In genomic region chr3:38003371-38003816, GRCh38 we compare ENCODE assay signal across 8 cellular contexts. TPM values are rescaled to one million over a fixed set of nuclear protein-coding genes. Genes with fewer than 3 reads are reported as not detected.
A peak's percentile ranks its signal among the peaks of the same experiment; 100 is the strongest.
DNase-seq lines count a peak whose midpoint lies in the region; ATAC-seq and TF ChIP-seq lines count a peak whose summit lies in the region.

No MANE protein-coding gene starts in this region.

- POLR2A ChIA-PET in naive thymus-derived CD4-positive, alpha-beta T cell (lab: Charles Lee), result interaction anchor here (0.6 to 1.4 kb wide), 4 partner anchors 27 to 455 kb away, joined by 3 to 5 read pairs (median 4); partner anchors contain the start of gene DLEC1

- H3K27me3 ChIP-seq in esophagus squamous epithelium, result no peaks in the 10 kb centered on the region
- no peaks in the 10 kb centered on the region for H3K27me3 ChIP-seq in naive thymus-derived CD4-positive, alpha-beta T cell (ENCODE audit: control insufficient read depth in 2 of 2, insufficient read depth in 2 of 2, low read length in 2 of 2)
- H3K27me3 ChIP-seq in tibial nerve, result no peaks in the 10 kb centered on the region

- TF ChIP-seq CTCF in GM12873 (IDR thresholded peaks at IDR 0.05; ENCODE audit: insufficient read depth, low read depth, low read length, missing control alignments), result peak; percentile 95
- peak; percentile 63 to 87 (median 74) for TF ChIP-seq CTCF in esophagus squamous epithelium (IDR thresholded peaks at IDR 0.05)
- TF ChIP-seq CTCF in tibial nerve (IDR thresholded peaks at IDR 0.05), result peak; percentile 76 to 92 (median 84)

- no peaks in the 10 kb centered on the region for H3K9me3 Mint-ChIP-seq in activated T-cell treated with anti-CD3 and anti-CD28 coated beads, Interleukin-2, amount 50 U/mL, for 24 hours
- H3K9me3 Mint-ChIP-seq in naive thymus-derived CD4-positive, alpha-beta T cell, result no peaks in the 10 kb centered on the region

- ATAC-seq in naive thymus-derived CD4-positive, alpha-beta T cell, result peak; percentile 58

- peak overlapping the region in 2 of 4 donors; percentile 55 to 66 for H3K27ac ChIP-seq in esophagus squamous epithelium
- H3K27ac ChIP-seq in naive thymus-derived CD4-positive, alpha-beta T cell (ENCODE audit: low read depth, low read length), result no peak overlapping the region
- peak overlapping the region; percentile 68 to 87 (median 74) for H3K27ac ChIP-seq in tibial nerve

- H3K9me3 ChIP-seq in esophagus squamous epithelium, result no peaks in the 10 kb centered on the region
- no peaks in the 10 kb centered on the region for H3K9me3 ChIP-seq in naive thymus-derived CD4-positive, alpha-beta T cell (ENCODE audit: control insufficient read depth in 2 of 3, low read length in 3 of 3)
- no peaks in the 10 kb centered on the region for H3K9me3 ChIP-seq in tibial nerve

- WGBS in esophagus squamous epithelium, 2 donors, result 56 to 57% methylated on average over 6 of the region's 7 CpGs
- WGBS in tibial nerve, 2 donors, result 15 to 26% methylated on average over 7 of the region's 7 CpGs

- intact Hi-C loops in esophagus squamous epithelium (cut with DNase I), result no loop called here
- intact Hi-C loops in naive thymus-derived CD4-positive, alpha-beta T cell (cut with micrococcal nuclease), result loop anchor here (1.0 kb wide), 2 partner anchors 29 to 148 kb away; no protein-coding TSS in a partner anchor

- peaks cover 84% of the 10 kb centered on the region for H3K36me3 Mint-ChIP-seq in activated T-cell treated with anti-CD3 and anti-CD28 coated beads, Interleukin-2, amount 50 U/mL, for 24 hours (ENCODE audit: low read depth)
- H3K36me3 Mint-ChIP-seq in naive thymus-derived CD4-positive, alpha-beta T cell, result peaks cover 0 to 24% (median 4%) of the 10 kb centered on the region in 5 donors

- TF ChIP-seq EP300 in tibial nerve (IDR thresholded peaks at IDR 0.05), result peak in 1 of 2 donors; percentile 20

- no peak overlapping the region for H3K4me3 Mint-ChIP-seq in activated T-cell treated with anti-CD3 and anti-CD28 coated beads, Interleukin-2, amount 50 U/mL, for 24 hours
- no peak overlapping the region for H3K4me3 Mint-ChIP-seq in naive thymus-derived CD4-positive, alpha-beta T cell

- H3K36me3 ChIP-seq in esophagus squamous epithelium (peaks cover 0 to 64% (median 5%) of the 10 kb centered on the region in 3 donors), tibial nerve (peaks cover 0 to 49% (median 0%) of the 10 kb centered on the region in 3 donors)
- H3K36me3 ChIP-seq in naive thymus-derived CD4-positive, alpha-beta T cell (ENCODE audit: control insufficient read depth in 2 of 3, insufficient read depth in 3 of 3, low read length in 3 of 3), result peaks cover 0 to 88% (median 4%) of the 10 kb centered on the region in 3 experiments

- H3K4me1 Mint-ChIP-seq in activated T-cell treated with anti-CD3 and anti-CD28 coated beads, Interleukin-2, amount 50 U/mL, for 24 hours (ENCODE audit: low read depth), result peaks cover 28% of the 10 kb centered on the region
- H3K4me1 Mint-ChIP-seq in naive thymus-derived CD4-positive, alpha-beta T cell, result peaks cover 23 to 37% (median 30%) of the 10 kb centered on the region in 7 donors

- TF ChIP-seq POLR2A in esophagus squamous epithelium (IDR thresholded peaks at IDR 0.05) (no peak), tibial nerve (IDR thresholded peaks at IDR 0.05) (no peak)

- H3K4me1 ChIP-seq in esophagus squamous epithelium, result peaks cover 8 to 39% (median 12%) of the 10 kb centered on the region in 3 donors
- peaks cover 3 to 4% of the 10 kb centered on the region in 2 donors for H3K4me1 ChIP-seq in naive thymus-derived CD4-positive, alpha-beta T cell (ENCODE audit: control insufficient read depth in 2 of 2, insufficient read depth in 2 of 2, low read length in 2 of 2)
- H3K4me1 ChIP-seq in tibial nerve, result peaks cover 0 to 47% (median 37%) of the 10 kb centered on the region in 4 donors

- CTCF ChIA-PET in naive thymus-derived CD4-positive, alpha-beta T cell (lab: Charles Lee), result interaction anchor here (0.6 to 2.3 kb wide), 9 partner anchors 9 to 196 kb away, joined by 3 to 32 read pairs (median 5); partner anchors contain the start of gene DLEC1

- no peaks in the 10 kb centered on the region for H3K27me3 Mint-ChIP-seq in activated T-cell treated with anti-CD3 and anti-CD28 coated beads, Interleukin-2, amount 50 U/mL, for 24 hours
- no peaks in the 10 kb centered on the region for H3K27me3 Mint-ChIP-seq in naive thymus-derived CD4-positive, alpha-beta T cell

- peak overlapping the region; percentile 48 for H3K27ac Mint-ChIP-seq in activated T-cell treated with anti-CD3 and anti-CD28 coated beads, Interleukin-2, amount 50 U/mL, for 24 hours
- peak overlapping the region in 6 of 9 donors; percentile 46 to 90 (median 70) for H3K27ac Mint-ChIP-seq in naive thymus-derived CD4-positive, alpha-beta T cell

- H3K4me3 ChIP-seq in esophagus squamous epithelium (no peak overlapping the region), tibial nerve (no peak overlapping the region)
- H3K4me3 ChIP-seq in naive thymus-derived CD4-positive, alpha-beta T cell (ENCODE audit: low read length), result no peak overlapping the region

- peak; percentile 30 for DNase-seq in NAMALWA (ENCODE audit: low spot score)
- peak; percentile 77 for DNase-seq in activated T-cell treated with anti-CD3 and anti-CD28 coated beads, Interleukin-2, amount 50 U/mL, for 24 hours
- DNase-seq in esophagus squamous epithelium (lab: John Stamatoyannopoulos, UW), result no peak
- peak; percentile 39 to 73 (median 57) for DNase-seq in naive thymus-derived CD4-positive, alpha-beta T cell
- peak; percentile 56 to 66 for DNase-seq in tibial nerve (ENCODE audit: low spot score in 2 of 2)
- no peak for DNase-seq in OCI-M2 (lab: John Stamatoyannopoulos, UW; ENCODE audit: unreplicated experiment)
- DNase-seq in NCI-H1417 treated with DMSO at 0.1 percent for 48 hours (lab: John Stamatoyannopoulos, UW), result no peak

RNA-seq across cellular contexts. Expression of gene VILL, which starts 12.8 kb away (rescaled TPM):
- total RNA-seq in esophagus squamous epithelium (10 to 100 TPM in 1 of 4 donors, 1 to 10 TPM in 3; 5.5 to 13.0 (median 6.1) TPM), tibial nerve (10 to 100 TPM; 13.6 to 16.5 (median 15.3) TPM)
- 10 to 100 TPM; 22.4 to 43.3 (median 29.5) TPM for total RNA-seq in naive thymus-derived CD4-positive, alpha-beta T cell
- polyA plus RNA-seq in naive thymus-derived CD4-positive, alpha-beta T cell, result 10 to 100 TPM; 15.7 to 28.9 TPM

RNA-seq across cellular contexts. Expression of gene PLCD1, which starts 26.0 kb away (rescaled TPM):
- total RNA-seq in esophagus squamous epithelium (10 to 100 TPM; 24.2 to 37.9 (median 35.0) TPM), tibial nerve (10 to 100 TPM; 43.8 to 48.6 (median 48.0) TPM)
- 10 to 100 TPM; 18.4 to 44.0 (median 41.3) TPM for total RNA-seq in naive thymus-derived CD4-positive, alpha-beta T cell
- 10 to 100 TPM; 13.1 to 26.3 TPM for polyA plus RNA-seq in naive thymus-derived CD4-positive, alpha-beta T cell

RNA-seq across cellular contexts. Expression of gene DLEC1, which starts 35.6 kb away (rescaled TPM):
- total RNA-seq in esophagus squamous epithelium (under 1 TPM in 1 of 4 donors, not detected in 3; 0.19 TPM), tibial nerve (10 to 100 TPM in 1 of 4 donors, 1 to 10 TPM in 3; 3.7 to 96.0 (median 7.1) TPM)
- total RNA-seq in naive thymus-derived CD4-positive, alpha-beta T cell, result 1 to 10 TPM; 1.5 to 9.4 (median 7.5) TPM
- polyA plus RNA-seq in naive thymus-derived CD4-positive, alpha-beta T cell, result under 1 TPM; 0.41 to 0.73 TPM

Comparison
In these comparisons a context has a peak if more than half of its experiments do, and no peak if none do; other contexts are left out.
1. DNase-seq: peak in NAMALWA (single experiment), activated T-cell treated with anti-CD3 and anti-CD28 coated beads, Interleukin-2, amount 50 U/mL, for 24 hours (single experiment), naive thymus-derived CD4-positive, alpha-beta T cell (9 of 9) and tibial nerve (2 of 2); none in esophagus squamous epithelium (single experiment), OCI-M2 (single experiment) and NCI-H1417 treated with DMSO at 0.1 percent for 48 hours (single experiment).
2. Peak in every context shown above with its lines, with median percentiles within 50 percentile points of each other: CTCF ChIP-seq.